In genomic region chr17:56641894-56642293, GRCh38 we compare ENCODE assay signal across 21 cellular contexts. TPM values are rescaled to one million over a fixed set of nuclear protein-coding genes. Genes with fewer than 3 reads are reported as not detected.
"Had no signal": no experiment of that assay in that cellular context is flagged by ENCODE, and none has a peak within 500 bp of the region (broad histone marks: within the 10 kb centered on the region; RNA-seq: fewer than 3 reads in every experiment).

No MANE protein-coding gene starts in this region.

- H3K36me3 ChIP-seq: gastrocnemius medialis, neutrophil, right lobe of liver, stomach, thyroid gland had no signal

- H3K4me1 ChIP-seq: parathyroid adenoma, right lobe of liver, stomach, thyroid gland had no signal

- DNase-seq: effector CD8-positive, alpha-beta T cell; endodermal cell; foreskin fibroblast; gastrocnemius medialis; head of caudate nucleus; right lobe of liver; small intestine; stimulated activated CD4-positive, alpha-beta T cell treated with anti-CD3 and anti-CD28 coated beads, Interleukin-15, amount 100 ng/mL, for 24 hours; stimulated activated CD4-positive, alpha-beta T cell treated with anti-CD3 and anti-CD28 coated beads, Interleukin-2, amount 100 ng/mL, for 48 hours; stimulated activated naive CD4-positive, alpha-beta T cell treated with Interleukin-2 at 50 U/mL for 16 hours; stomach; thyroid gland had no signal

- H3K9ac ChIP-seq: parathyroid adenoma had no signal

- H3K9me3 ChIP-seq: gastrocnemius medialis, neutrophil, right lobe of liver, stomach, thyroid gland had no signal

- H3K4me3 ChIP-seq: gastrocnemius medialis, lung, right lobe of liver, stomach, thyroid gland had no signal

- H3K79me2 ChIP-seq: parathyroid adenoma had no signal

- H3K27me3 ChIP-seq: right lobe of liver, thyroid gland had no signal

- H2AFZ ChIP-seq: parathyroid adenoma had no signal

- FAIRE-seq: colon, keratinocyte, small intestine had no signal

- H3K27ac ChIP-seq: epithelial cell of prostate, gastrocnemius medialis, neutrophil, parathyroid adenoma, right lobe of liver, stomach, thyroid gland had no signal

RNA-seq across cellular contexts. Expression of gene NOG, which starts 48.4 kb away (rescaled TPM):
- total RNA-seq: esophagus mucosa; natural killer cell treated with Interleukin-12 subunit alpha and Interleukin-12 subunit beta and Interleukin-15 and Interleukin-18, amount 100 ng/mL, for 72 hours had no signal
- polyA plus RNA-seq: liver had no signal
